In the genomic region with DNA sequence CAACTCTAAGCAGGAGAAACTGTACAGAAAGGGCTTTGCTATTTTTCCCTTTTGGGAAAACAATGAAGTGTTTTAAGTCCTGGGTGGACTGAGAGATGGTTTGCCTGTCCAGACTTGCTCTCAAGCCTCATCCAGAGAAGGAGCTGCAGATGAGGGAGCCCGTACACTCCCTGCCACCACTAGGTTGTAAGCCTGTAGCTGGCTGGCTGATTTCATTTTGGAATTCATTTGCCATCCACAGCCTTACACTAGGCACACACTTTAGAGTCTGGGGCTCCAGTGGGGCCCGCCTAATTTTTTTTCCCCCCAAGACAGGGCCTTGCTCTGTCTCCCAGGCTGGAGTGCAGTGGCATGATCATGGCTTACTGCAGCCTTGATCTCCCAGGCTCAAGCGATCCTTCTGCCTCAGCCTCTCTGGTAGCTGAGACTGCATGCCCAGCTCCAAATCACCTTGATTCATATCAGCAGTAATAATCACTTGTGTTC, we compare ENCODE assay signal across 26 cellular contexts. TPM values are rescaled to one million over a fixed set of nuclear protein-coding genes. Genes with fewer than 3 reads are reported as not detected.
DNase-seq lines count a peak whose midpoint lies in the region; ATAC-seq, FAIRE-seq and TF ChIP-seq lines count a peak whose summit lies in the region.
"Had no signal": no experiment of that assay in that cellular context is flagged by ENCODE, and none has a peak within 500 bp of the region (broad histone marks: within the 10 kb centered on the region; RNA-seq: fewer than 3 reads in every experiment).

No MANE protein-coding gene starts in this region.

- H3K9me3 Mint-ChIP-seq in activated T-cell treated with anti-CD3 and anti-CD28 coated beads, Interleukin-2, amount 50 U/mL, for 72 hours = no peaks in the 10 kb centered on the region
- no peaks in the 10 kb centered on the region for H3K9me3 Mint-ChIP-seq in activated T-helper 2 cell treated with anti-CD3 and anti-CD28 coated beads, Interferon-gamma antibody, Interleukin-2, Interleukin-4, amounts not matched to agents 10 μg/mL and 5 μg/mL and 100 μg/mL, durations not matched to agents 14 hours and 24 hours and 36 hours
- no peaks in the 10 kb centered on the region for H3K9me3 Mint-ChIP-seq in stimulated activated naive CD8-positive, alpha-beta T cell treated with anti-CD3 and anti-CD28 coated beads, Interleukin-15, amount 100 ng/mL, for 72 hours
- H3K9me3 Mint-ChIP-seq: activated naive CD4-positive, alpha-beta T cell treated with anti-CD3 and anti-CD28 coated beads, Interleukin-2, amount 50 U/mL, for 72 hours; naive thymus-derived CD4-positive, alpha-beta T cell had no signal

- peak overlapping the region; percentile 29 for H3K4me2 ChIP-seq in keratinocyte (ENCODE audit: control insufficient read depth, extremely low read depth, insufficient read depth, low read depth, low read length)

- no peak for ATAC-seq in activated T-cell treated with anti-CD3 and anti-CD28 coated beads, Interleukin-2, amount 50 U/mL, for 72 hours (replicated peaks in 1 of 2)
- ATAC-seq in stimulated activated naive CD8-positive, alpha-beta T cell treated with anti-CD3 and anti-CD28 coated beads, Interleukin-15, amount 100 ng/mL, for 72 hours = no peak
- no peak for ATAC-seq in GM19397 (IDR thresholded peaks at IDR 0.05; ENCODE audit: unreplicated experiment)
- ATAC-seq: activated naive CD4-positive, alpha-beta T cell treated with anti-CD3 and anti-CD28 coated beads, Interleukin-2, amount 50 U/mL, for 72 hours; GM12878; lower lobe of right lung; naive thymus-derived CD4-positive, alpha-beta T cell had no signal

- H3K4me3 ChIP-seq in keratinocyte (ENCODE audit: control insufficient read depth in 2 of 3, extremely low read depth in 1 of 3, insufficient read depth in 2 of 3, low read depth in 1 of 3, low read length in 3 of 3) (no peak overlapping the region), coronary artery (no peak overlapping the region)
- H3K4me3 ChIP-seq: esophagus muscularis mucosa, GM12878, lower lobe of right lung, SK-N-MC, skin epidermis, tibial artery had no signal

- no peak for DNase-seq in activated T-cell treated with anti-CD3 and anti-CD28 coated beads, Interleukin-2, amount 50 U/mL, for 72 hours
- DNase-seq in activated T-cell treated with anti-CD3 and anti-CD28 coated beads for 4 hours = no peak
- DNase-seq in activated T-helper 2 cell treated with anti-CD3 and anti-CD28 coated beads, Interferon-gamma antibody, Interleukin-2, Interleukin-4, amounts not matched to agents 10 μg/mL and 5 μg/mL and 100 μg/mL, durations not matched to agents 14 hours and 24 hours and 36 hours (ENCODE audit: low spot score) = no peak
- no peak for DNase-seq in keratinocyte (ENCODE audit: low read depth, low spot score)
- DNase-seq in stimulated activated naive CD8-positive, alpha-beta T cell treated with anti-CD3 and anti-CD28 coated beads, Interleukin-15, amount 100 ng/mL, for 72 hours = no peak
- no peak for DNase-seq in coronary artery (ENCODE audit: low spot score)
- DNase-seq in effector CD8-positive, alpha-beta T cell (lab: John Stamatoyannopoulos, UW) = no peak
- DNase-seq: activated CD4-positive, CD25-positive, alpha-beta regulatory T cell treated with anti-CD3 and anti-CD28 coated beads, Interleukin-2, amount 50 U/mL, for 72 hours; activated CD8-positive, alpha-beta memory T cell treated with anti-CD3 and anti-CD28 coated beads, Interleukin-2, amount 50 U/mL, for 48 hours; brain microvascular endothelial cell; dermis blood vessel endothelial cell; GF-D8; Kasumi-1; lower lobe of right lung; naive thymus-derived CD4-positive, alpha-beta T cell; NCI-H1092 treated with DMSO at 0.1 percent for 48 hours; NCI-H774; stimulated activated CD8-positive, alpha-beta memory T cell treated with anti-CD3 and anti-CD28 coated beads, Interleukin-4, amount 100 ng/mL, for 48 hours; T-helper 9 cell; tibial artery had no signal

- peaks cover 22 to 31% of the 10 kb centered on the region in 2 experiments for H3K36me3 ChIP-seq in keratinocyte (ENCODE audit: control insufficient read depth in 2 of 2, extremely low read depth in 1 of 2, insufficient read depth in 2 of 2, low read length in 2 of 2)

- H3K4me3 Mint-ChIP-seq in activated T-cell treated with anti-CD3 and anti-CD28 coated beads, Interleukin-2, amount 50 U/mL, for 72 hours = no peak overlapping the region
- H3K4me3 Mint-ChIP-seq in activated T-helper 2 cell treated with anti-CD3 and anti-CD28 coated beads, Interferon-gamma antibody, Interleukin-2, Interleukin-4, amounts not matched to agents 10 μg/mL and 5 μg/mL and 100 μg/mL, durations not matched to agents 14 hours and 24 hours and 36 hours (ENCODE audit: low read depth) = no peak overlapping the region
- no peak overlapping the region for H3K4me3 Mint-ChIP-seq in stimulated activated naive CD8-positive, alpha-beta T cell treated with anti-CD3 and anti-CD28 coated beads, Interleukin-15, amount 100 ng/mL, for 72 hours
- H3K4me3 Mint-ChIP-seq: naive thymus-derived CD4-positive, alpha-beta T cell had no signal

- peaks cover 61% of the 10 kb centered on the region for H3K4me1 Mint-ChIP-seq in activated T-cell treated with anti-CD3 and anti-CD28 coated beads, Interleukin-2, amount 50 U/mL, for 72 hours (ENCODE audit: low read depth)
- peaks cover 42% of the 10 kb centered on the region for H3K4me1 Mint-ChIP-seq in activated T-helper 2 cell treated with anti-CD3 and anti-CD28 coated beads, Interferon-gamma antibody, Interleukin-2, Interleukin-4, amounts not matched to agents 10 μg/mL and 5 μg/mL and 100 μg/mL, durations not matched to agents 14 hours and 24 hours and 36 hours (ENCODE audit: low read depth)
- peaks cover 77% of the 10 kb centered on the region for H3K4me1 Mint-ChIP-seq in stimulated activated naive CD8-positive, alpha-beta T cell treated with anti-CD3 and anti-CD28 coated beads, Interleukin-15, amount 100 ng/mL, for 72 hours

- TF ChIP-seq CTCF in keratinocyte (optimal IDR thresholded peaks at IDR 0.05 in 1 of 3, IDR thresholded peaks at IDR 0.05 in 1 of 3, conservative IDR thresholded peaks at IDR 0.05 in 1 of 3; ENCODE audit: extremely low read depth in 1 of 3, insufficient read depth in 2 of 3, low read length in 3 of 3) (no peak), coronary artery (IDR thresholded peaks at IDR 0.05) (no peak)

- no peak overlapping the region for H3K9ac ChIP-seq in keratinocyte (ENCODE audit: control insufficient read depth, extremely low read depth, insufficient read depth, low read length)

- dilution Hi-C loops in keratinocyte (cut with MboI; ENCODE audit: extremely low pct_ligation_motif_present, low sequenced_read_pairs) = no loop called here

- H3K4me1 ChIP-seq in keratinocyte (ENCODE audit: control insufficient read depth, extremely low read depth, insufficient read depth, low read length) = peaks cover 9% of the 10 kb centered on the region
- H3K4me1 ChIP-seq: tibial artery had no signal

- H3K27me3 ChIP-seq in keratinocyte (ENCODE audit: control insufficient read depth, extremely low read depth, insufficient read depth, low read length) = no peaks in the 10 kb centered on the region
- H3K27me3 ChIP-seq: brain microvascular endothelial cell, esophagus muscularis mucosa, tibial artery had no signal

- FAIRE-seq in keratinocyte (lab: Jason Lieb, UNC) = peak; percentile 89
- FAIRE-seq: GM12878 had no signal

- H3K36me3 Mint-ChIP-seq in activated T-cell treated with anti-CD3 and anti-CD28 coated beads, Interleukin-2, amount 50 U/mL, for 72 hours (ENCODE audit: insufficient read depth in 2 of 2) = peaks cover 17 to 42% of the 10 kb centered on the region in 2 donors
- H3K36me3 Mint-ChIP-seq in activated T-helper 2 cell treated with anti-CD3 and anti-CD28 coated beads, Interferon-gamma antibody, Interleukin-2, Interleukin-4, amounts not matched to agents 10 μg/mL and 5 μg/mL and 100 μg/mL, durations not matched to agents 14 hours and 24 hours and 36 hours (ENCODE audit: low read depth) = peaks cover 59% of the 10 kb centered on the region

- peak overlapping the region; percentile 85 for H3K27ac Mint-ChIP-seq in activated T-cell treated with anti-CD3 and anti-CD28 coated beads, Interleukin-2, amount 50 U/mL, for 72 hours
- peak overlapping the region; percentile 49 for H3K27ac Mint-ChIP-seq in activated T-helper 2 cell treated with anti-CD3 and anti-CD28 coated beads, Interferon-gamma antibody, Interleukin-2, Interleukin-4, amounts not matched to agents 10 μg/mL and 5 μg/mL and 100 μg/mL, durations not matched to agents 14 hours and 24 hours and 36 hours
- H3K27ac Mint-ChIP-seq in stimulated activated naive CD8-positive, alpha-beta T cell treated with anti-CD3 and anti-CD28 coated beads, Interleukin-15, amount 100 ng/mL, for 72 hours = peak overlapping the region; percentile 87 to 94

- H3K27me3 Mint-ChIP-seq in activated T-cell treated with anti-CD3 and anti-CD28 coated beads, Interleukin-2, amount 50 U/mL, for 72 hours (ENCODE audit: low read depth) = no peaks in the 10 kb centered on the region
- no peaks in the 10 kb centered on the region for H3K27me3 Mint-ChIP-seq in activated T-helper 2 cell treated with anti-CD3 and anti-CD28 coated beads, Interferon-gamma antibody, Interleukin-2, Interleukin-4, amounts not matched to agents 10 μg/mL and 5 μg/mL and 100 μg/mL, durations not matched to agents 14 hours and 24 hours and 36 hours (ENCODE audit: low read depth)
- H3K27me3 Mint-ChIP-seq in stimulated activated naive CD8-positive, alpha-beta T cell treated with anti-CD3 and anti-CD28 coated beads, Interleukin-15, amount 100 ng/mL, for 72 hours = no peaks in the 10 kb centered on the region
- H3K27me3 Mint-ChIP-seq: naive thymus-derived CD4-positive, alpha-beta T cell had no signal

- H3K27ac ChIP-seq in keratinocyte (ENCODE audit: control insufficient read depth, insufficient read depth, low read length) (no peak overlapping the region), coronary artery (no peak overlapping the region)
- H3K27ac ChIP-seq: brain microvascular endothelial cell, esophagus muscularis mucosa, lower lobe of right lung, SK-N-MC, skin epidermis, tibial artery had no signal

- H4K20me1 ChIP-seq in keratinocyte (ENCODE audit: control insufficient read depth, extremely low read depth, insufficient read depth, low read length) = no peaks in the 10 kb centered on the region

- intact Hi-C loops in activated T-helper 2 cell treated with anti-CD3 and anti-CD28 coated beads, Interferon-gamma antibody, Interleukin-2, Interleukin-4, amounts not matched to agents 10 μg/mL and 5 μg/mL and 100 μg/mL, durations not matched to agents 14 hours and 24 hours and 36 hours (cut with micrococcal nuclease) = loop anchor here (1.0 kb wide), 1 partner anchor 33 kb away; no protein-coding TSS in a partner anchor

- H3K79me2 ChIP-seq in keratinocyte (ENCODE audit: control insufficient read depth, insufficient read depth, low read length) = no peaks in the 10 kb centered on the region

- peaks cover 6% of the 10 kb centered on the region for H3K9me1 ChIP-seq in keratinocyte (ENCODE audit: control insufficient read depth, extremely low read depth, insufficient read depth, low read length)

- no peaks in the 10 kb centered on the region for H3K9me3 ChIP-seq in keratinocyte (ENCODE audit: control insufficient read depth, low read depth, low read length)
- H3K9me3 ChIP-seq: esophagus muscularis mucosa, lower lobe of right lung, tibial artery had no signal

- no peak overlapping the region for H2AFZ ChIP-seq in keratinocyte (ENCODE audit: control insufficient read depth, low read length)

RNA-seq across cellular contexts. Expression of gene POFUT1, which starts 28.4 kb away (rescaled TPM):
- total RNA-seq in activated T-cell treated with anti-CD3 and anti-CD28 coated beads, Interleukin-2, amount 50 U/mL, for 72 hours = 10 to 100 TPM; 59.7 to 63.2 TPM
- total RNA-seq in activated T-helper 2 cell treated with anti-CD3 and anti-CD28 coated beads, Interferon-gamma antibody, Interleukin-2, Interleukin-4, amounts not matched to agents 10 μg/mL and 5 μg/mL and 100 μg/mL, durations not matched to agents 14 hours and 24 hours and 36 hours = 67.4 and 68.8 TPM in 2 replicates
- 25.1 to 37.3 TPM (median 26.1 TPM) in 3 replicates for polyA plus RNA-seq in keratinocyte
- polyA plus RNA-seq in keratinocyte (2011; ENCODE audit: low read depth) = 9.2 TPM
- polyA plus RNA-seq in keratinocyte (2011; cell fraction: cytosol; rRNA removed) = 19.4 and 20.9 TPM in 2 replicates
- polyA plus RNA-seq in keratinocyte (2011; cell fraction: nucleus; rRNA removed) = 51.8 and 52.7 TPM in 2 replicates
- polyA plus RNA-seq in keratinocyte (2012; ENCODE audit: low replicate concordance) = 14.1 and 30.9 TPM in 2 replicates
- polyA minus RNA-seq in keratinocyte = 28.3 to 39.5 TPM (median 30.2 TPM) in 3 replicates
- 25.5 TPM for polyA minus RNA-seq in keratinocyte (2011; cell fraction: cytosol; rRNA and poly(A)+ RNA removed)
- polyA minus RNA-seq in keratinocyte (2011; cell fraction: nucleus; rRNA and poly(A)+ RNA removed) = 48.2 and 67.5 TPM in 2 replicates

RNA-seq across cellular contexts. Expression of gene PLAGL2, which starts 28.5 kb away (rescaled TPM):
- 100 to 1,000 TPM in 1 of 2 donors, 10 to 100 TPM in 1; 98.8 to 107 TPM for total RNA-seq in activated T-cell treated with anti-CD3 and anti-CD28 coated beads, Interleukin-2, amount 50 U/mL, for 72 hours
- total RNA-seq in activated T-helper 2 cell treated with anti-CD3 and anti-CD28 coated beads, Interferon-gamma antibody, Interleukin-2, Interleukin-4, amounts not matched to agents 10 μg/mL and 5 μg/mL and 100 μg/mL, durations not matched to agents 14 hours and 24 hours and 36 hours = 125 and 126 TPM in 2 replicates
- polyA plus RNA-seq in keratinocyte = 4.2 to 4.3 TPM (median 4.2 TPM) in 3 replicates
- polyA plus RNA-seq in keratinocyte (2011; ENCODE audit: low read depth) = 1.9 TPM
- 6.2 and 6.8 TPM in 2 replicates for polyA plus RNA-seq in keratinocyte (2011; cell fraction: cytosol; rRNA removed)
- 12.8 and 13.4 TPM in 2 replicates for polyA plus RNA-seq in keratinocyte (2011; cell fraction: nucleus; rRNA removed)
- 7.1 and 8.6 TPM in 2 replicates for polyA plus RNA-seq in keratinocyte (2012; ENCODE audit: low replicate concordance)
- 7.6 to 23.4 TPM (median 8.8 TPM) in 3 replicates for polyA minus RNA-seq in keratinocyte
- polyA minus RNA-seq in keratinocyte (2011; cell fraction: cytosol; rRNA and poly(A)+ RNA removed) = 4.8 TPM
- polyA minus RNA-seq in keratinocyte (2011; cell fraction: nucleus; rRNA and poly(A)+ RNA removed) = 5.9 and 9.9 TPM in 2 replicates

RNA-seq across cellular contexts. Expression of gene KIF3B, which starts 41.4 kb away (rescaled TPM):
- 10 to 100 TPM; 30.3 to 37.9 TPM for total RNA-seq in activated T-cell treated with anti-CD3 and anti-CD28 coated beads, Interleukin-2, amount 50 U/mL, for 72 hours
- 40.6 and 42.2 TPM in 2 replicates for total RNA-seq in activated T-helper 2 cell treated with anti-CD3 and anti-CD28 coated beads, Interferon-gamma antibody, Interleukin-2, Interleukin-4, amounts not matched to agents 10 μg/mL and 5 μg/mL and 100 μg/mL, durations not matched to agents 14 hours and 24 hours and 36 hours
- 16.2 to 25.4 TPM (median 20.3 TPM) in 3 replicates for polyA plus RNA-seq in keratinocyte
- polyA plus RNA-seq in keratinocyte (2011; ENCODE audit: low read depth) = 11.4 TPM
- polyA plus RNA-seq in keratinocyte (2011; cell fraction: cytosol; rRNA removed) = 18.3 and 26.1 TPM in 2 replicates
- polyA plus RNA-seq in keratinocyte (2011; cell fraction: nucleus; rRNA removed) = 19.6 and 20.6 TPM in 2 replicates
- polyA plus RNA-seq in keratinocyte (2012; ENCODE audit: low replicate concordance) = 7.7 and 19.7 TPM in 2 replicates
- polyA minus RNA-seq in keratinocyte = 15.7 to 27.4 TPM (median 18.2 TPM) in 3 replicates
- 14.4 TPM for polyA minus RNA-seq in keratinocyte (2011; cell fraction: cytosol; rRNA and poly(A)+ RNA removed)
- polyA minus RNA-seq in keratinocyte (2011; cell fraction: nucleus; rRNA and poly(A)+ RNA removed) = 10.6 and 22.0 TPM in 2 replicates
